ENCODE assay signal across 20 cellular contexts in the genomic region with DNA sequence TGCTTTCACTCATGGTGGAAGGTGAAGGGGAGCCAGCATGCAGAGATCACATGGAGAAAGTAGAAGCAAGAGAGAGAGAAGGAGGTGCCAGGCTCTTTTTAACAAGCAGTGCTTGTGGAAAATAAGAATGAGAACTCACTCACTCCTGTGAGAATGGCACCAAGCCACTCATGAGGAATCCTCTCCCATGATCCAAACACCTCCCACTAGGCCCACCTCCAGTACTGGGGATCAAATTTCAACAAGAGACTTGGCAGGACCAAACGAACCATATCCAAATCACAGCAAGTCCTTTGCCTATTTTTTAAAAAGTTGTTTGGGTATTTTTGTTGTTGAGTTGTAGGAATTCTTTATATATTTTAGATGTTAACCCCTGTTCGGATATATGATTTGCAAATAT.
DNase-seq lines count a peak whose midpoint lies in the region; ATAC-seq and TF ChIP-seq lines count a peak whose summit lies in the region.
"Had no signal": no experiment of that assay in that cellular context is flagged by ENCODE, and none has a peak within 500 bp of the region (broad histone marks: within the 10 kb centered on the region; RNA-seq: fewer than 3 reads in every experiment).

No MANE protein-coding gene starts in this region.

- no peaks in the 10 kb centered on the region for H3K36me3 ChIP-seq in uterus
- H3K36me3 ChIP-seq: Peyer's patch, transverse colon had no signal

- H3K27me3 ChIP-seq in uterus, result no peaks in the 10 kb centered on the region
- no peaks in the 10 kb centered on the region for H3K27me3 ChIP-seq in foreskin keratinocyte
- H3K27me3 ChIP-seq: hepatocyte, Peyer's patch, transverse colon had no signal

- H3K27ac ChIP-seq in uterus (no peak overlapping the region), foreskin keratinocyte (no peak overlapping the region)
- H3K27ac ChIP-seq: A549, hepatocyte, Peyer's patch, transverse colon had no signal

- ATAC-seq in Right ventricle myocardium inferior (peak; percentile 79), foreskin keratinocyte (no peak)
- ATAC-seq: A549; activated CD4-positive, CD25-positive, alpha-beta regulatory T cell treated with anti-CD3 and anti-CD28 coated beads, Interleukin-2, amount 50 U/mL, for 24 hours; stimulated activated effector memory CD8-positive, alpha-beta T cell treated with anti-CD3 and anti-CD28 coated beads, Interleukin-12 subunit alpha, Interleukin-12 subunit beta, amount 100 ng/mL, for 72 hours had no signal

- TF ChIP-seq CTCF in uterus (IDR thresholded peaks at IDR 0.05) (no peak), foreskin keratinocyte (conservative IDR thresholded peaks at IDR 0.05) (no peak)

- H3K4me1 ChIP-seq in uterus (no peaks in the 10 kb centered on the region), foreskin keratinocyte (no peaks in the 10 kb centered on the region)
- H3K4me1 ChIP-seq: A549, Peyer's patch, transverse colon had no signal

- TF ChIP-seq POLR2A in uterus (IDR thresholded peaks at IDR 0.05), result no peak

- no peaks in the 10 kb centered on the region for H3K9me3 ChIP-seq in uterus
- H3K9me3 ChIP-seq: Peyer's patch, transverse colon had no signal

- DNase-seq in Right ventricle myocardium inferior (ENCODE audit: missing footprints) (no peak), cardiac septum (ENCODE audit: low spot score) (no peak), fibroblast of peridontal ligament (ENCODE audit: extremely low read depth) (peak; percentile 72), mucosa of gallbladder (ENCODE audit: low spot score) (peak; percentile 34), uterus (peak; percentile 38 to 68), AG08395 (ENCODE audit: low spot score) (no peak), foreskin keratinocyte (no peak), HT-29 (ENCODE audit: low spot score) (no peak)
- DNase-seq: activated T-cell treated with anti-CD3 and anti-CD28 coated beads, Interleukin-2, amount 50 U/mL, for 48 hours; DMS53; GOT3; kidney; NCI-H1048; Peyer's patch; T1000; transverse colon had no signal

- no peak overlapping the region for H3K4me3 ChIP-seq in uterus
- H3K4me3 ChIP-seq: A549, hepatocyte, Peyer's patch, transverse colon had no signal

- intact Hi-C loops in Right ventricle myocardium inferior (cut with DNase I) (no loop called here), cardiac septum (cut with DNase I) (no loop called here), uterus (cut with DNase I; ENCODE audit: low total_unique reads) (no loop called here)

Comparison
In these comparisons a context has a peak if more than half of its experiments do, and no peak if none do; other contexts are left out.
1. DNase-seq: peak in fibroblast of peridontal ligament (single experiment), mucosa of gallbladder (single experiment) and uterus (2 of 2); none in Right ventricle myocardium inferior (single experiment), cardiac septum (single experiment), AG08395 (single experiment), foreskin keratinocyte (0 of 2) and HT-29 (single experiment).